Comparison of ENCODE assay signal across 12 cellular contexts in genomic region chr10:34854147-34854601, GRCh38. TPM values are rescaled to one million over a fixed set of nuclear protein-coding genes. Genes with fewer than 3 reads are reported as not detected.
A peak's percentile ranks its signal among the peaks of the same experiment; 100 is the strongest.
DNase-seq lines count a peak whose midpoint lies in the region; ATAC-seq and TF ChIP-seq lines count a peak whose summit lies in the region.
"Had no signal": no experiment of that assay in that cellular context is flagged by ENCODE, and none has a peak within 500 bp of the region (broad histone marks: within the 10 kb centered on the region; RNA-seq: fewer than 3 reads in every experiment).

No MANE protein-coding gene starts in this region.

- H2AK5ac ChIP-seq in IMR-90 (ENCODE audit: low read depth, low read length), result no peak overlapping the region

- dilution Hi-C loops in IMR-90 (cut with HindIII; ENCODE audit: low sequenced_read_pairs, unreplicated experiment), result no loop called here

- H3K79me1 ChIP-seq in IMR-90 (ENCODE audit: low read depth in 1 of 2, low read length in 2 of 2), result no peaks in the 10 kb centered on the region

- H3K4me3 Mint-ChIP-seq in activated T-cell treated with anti-CD3 and anti-CD28 coated beads, Interleukin-2, amount 50 U/mL, for 4 hours, result no peak overlapping the region
- H3K4me3 Mint-ChIP-seq: activated naive CD8-positive, alpha-beta T cell treated with anti-CD3 and anti-CD28 coated beads, Interleukin-2, amount 10 ng/mL, durations not matched to agents 7 days and 5 days; CD4-positive, alpha-beta memory T cell had no signal

- H3K27me3 ChIP-seq in ACC112 (ENCODE audit: insufficient read depth, low read length) (no peaks in the 10 kb centered on the region), IMR-90 (ENCODE audit: control insufficient read depth, insufficient read depth, low read length) (peaks cover 16% of the 10 kb centered on the region), breast epithelium (no peaks in the 10 kb centered on the region), left lung (no peaks in the 10 kb centered on the region)

- 4% methylated on average over 5 of the region's 6 CpGs; no CpG with 5 or more reads in 1 of the 2 experiments for WGBS in IMR-90 (ENCODE audit: extremely low coverage in 2 of 2, insufficient read length in 1 of 2), 2 experiments
- 7% methylated on average over 6 of the region's 6 CpGs for WGBS in lower leg skin, 2 donors

- no peak for TF ChIP-seq RAD21 in IMR-90 (IDR thresholded peaks at IDR 0.05; ENCODE audit: low read length)

- H3K9me1 ChIP-seq in IMR-90 (ENCODE audit: insufficient read depth, low read length), result no peaks in the 10 kb centered on the region

- POLR2A ChIA-PET in IMR-90 (lab: Charles Lee; ENCODE audit: unreplicated experiment), result no interaction called here

- TF ChIP-seq POLR2A in IMR-90 (IDR thresholded peaks at IDR 0.05; ENCODE audit: low read depth, low read length) (no peak), breast epithelium (IDR thresholded peaks at IDR 0.05) (no peak), lower leg skin (IDR thresholded peaks at IDR 0.05) (no peak)

- H3K4me3 ChIP-seq in ACC112 (ENCODE audit: low read depth, low read length) (peak overlapping the region; percentile 13), IMR-90 (ENCODE audit: insufficient read depth, low read depth, low read length) (peak overlapping the region; percentile 5; the same call in 1 of the 2 replicates), breast epithelium (peak overlapping the region in 2 of 3 donors; percentile 1 to 9), left lung (no peak overlapping the region), lower leg skin (ENCODE audit: low read depth, poor library complexity, severe bottlenecking) (no peak overlapping the region)

- no peak overlapping the region for H2BK120ac ChIP-seq in IMR-90 (ENCODE audit: low read depth, low read length)

- no peak overlapping the region for H3K18ac ChIP-seq in IMR-90 (ENCODE audit: low read depth, low read length)

- H4K91ac ChIP-seq in IMR-90 (ENCODE audit: insufficient read depth, low read depth, low read length), result no peak overlapping the region

- H3K23ac ChIP-seq in IMR-90 (ENCODE audit: low read depth, low read length), result no peak overlapping the region

- H3K9me3 Mint-ChIP-seq in activated T-cell treated with anti-CD3 and anti-CD28 coated beads, Interleukin-2, amount 50 U/mL, for 4 hours, result no peaks in the 10 kb centered on the region
- H3K9me3 Mint-ChIP-seq: activated naive CD8-positive, alpha-beta T cell treated with anti-CD3 and anti-CD28 coated beads, Interleukin-2, amount 10 ng/mL, durations not matched to agents 7 days and 5 days had no signal

- no peak overlapping the region for H3K4ac ChIP-seq in IMR-90 (ENCODE audit: low read depth, low read length)

- H2BK15ac ChIP-seq in IMR-90 (ENCODE audit: low read depth, low read length), result no peak overlapping the region

- no peaks in the 10 kb centered on the region for H3K36me3 ChIP-seq in ACC112 (ENCODE audit: insufficient read depth, low read length)
- H3K36me3 ChIP-seq in IMR-90 (ENCODE audit: control insufficient read depth, insufficient read depth, low read length), result no peaks in the 10 kb centered on the region
- H3K36me3 ChIP-seq in breast epithelium, result no peaks in the 10 kb centered on the region
- H3K36me3 ChIP-seq in left lung, result no peaks in the 10 kb centered on the region

- no peak overlapping the region for H3K14ac ChIP-seq in IMR-90 (replicated peaks; ENCODE audit: low read depth, low read length)

- ATAC-seq in IMR-90 (ENCODE audit: low read depth) (peak; percentile 75), left lung (peak; percentile 21)
- ATAC-seq in activated T-cell treated with anti-CD3 and anti-CD28 coated beads, Interleukin-2, amount 50 U/mL, for 4 hours, result no peak

- peak overlapping the region; percentile 79 for H3K4me2 ChIP-seq in IMR-90 (ENCODE audit: low read depth, low read length)

- intact Hi-C loops in IMR-90 (cut with micrococcal nuclease), result no loop called here
- intact Hi-C loops in breast epithelium (cut with DNase I; ENCODE audit: low total_unique reads), result no loop called here
- intact Hi-C loops in left lung (cut with DNase I), result no loop called here
- intact Hi-C loops in lower leg skin (cut with DNase I; ENCODE audit: low total_unique reads), result no loop called here

- no TSS peak for BruUV-seq in IMR-90 (replicated peaks; lab: Mats Ljungman, UMichigan)

- no peaks in the 10 kb centered on the region for H3K79me2 ChIP-seq in ACC112 (ENCODE audit: control insufficient read depth, insufficient read depth, low read length, unreplicated experiment)

- no peak overlapping the region; a peak in 1 of 4 replicates for H4K8ac ChIP-seq in IMR-90 (ENCODE audit: low read depth in 2 of 2, low read length in 2 of 2)

- H4K20me1 ChIP-seq in IMR-90 (ENCODE audit: insufficient read depth, low read length), result no peaks in the 10 kb centered on the region

- peaks cover 24% of the 10 kb centered on the region for H3K27me3 Mint-ChIP-seq in activated T-cell treated with anti-CD3 and anti-CD28 coated beads, Interleukin-2, amount 50 U/mL, for 4 hours (ENCODE audit: low read depth)

- H3K4me1 ChIP-seq in ACC112 (ENCODE audit: control insufficient read depth, insufficient read depth, low read length, unreplicated experiment) (peaks cover 5% of the 10 kb centered on the region), IMR-90 (ENCODE audit: control insufficient read depth, insufficient read depth, low read length) (no peaks in the 10 kb centered on the region), breast epithelium (no peaks in the 10 kb centered on the region), left lung (peaks cover 0 to 4% of the 10 kb centered on the region in 2 donors)

- H3K9me3 ChIP-seq in IMR-90 (ENCODE audit: control insufficient read depth, insufficient read depth, low read length), result no peaks in the 10 kb centered on the region
- no peaks in the 10 kb centered on the region for H3K9me3 ChIP-seq in breast epithelium
- no peaks in the 10 kb centered on the region for H3K9me3 ChIP-seq in left lung

- peak; percentile 64 for DNase-seq in IMR-90
- no peak for DNase-seq in breast epithelium (ENCODE audit: low spot score in 2 of 2)
- no peak for DNase-seq in left lung
- no peak for DNase-seq in activated T-cell treated with anti-CD3 and anti-CD28 coated beads, Interleukin-2, amount 50 U/mL, for 4 hours
- DNase-seq in Kasumi-1 (lab: John Stamatoyannopoulos, UW), result no peak
- DNase-seq in lower leg skin (ENCODE audit: low spot score in 2 of 2), result no peak
- DNase-seq in GF-D8 (lab: John Stamatoyannopoulos, UW), result no peak
- DNase-seq: activated naive CD8-positive, alpha-beta T cell treated with anti-CD3 and anti-CD28 coated beads, Interleukin-2, amount 10 ng/mL, durations not matched to agents 7 days and 5 days; CD4-positive, alpha-beta memory T cell; islet precursor cell; NCI-H2171 had no signal

- TF ChIP-seq CTCF in IMR-90 (conservative IDR thresholded peaks at IDR 0.05; ENCODE audit: low read depth, low read length) (no peak), breast epithelium (IDR thresholded peaks at IDR 0.05) (no peak), left lung (IDR thresholded peaks at IDR 0.05) (no peak), lower leg skin (IDR thresholded peaks at IDR 0.05) (no peak)

- CTCF ChIA-PET in IMR-90 (lab: Yijun Ruan, JAX), result interaction anchor here (0.6 to 1.2 kb wide), 3 partner anchors 17 to 132 kb away, joined by 3 to 4 read pairs (median 4); no protein-coding TSS in a partner anchor

- no peak overlapping the region for H2BK20ac ChIP-seq in IMR-90 (ENCODE audit: low read depth, low read length)

- H2AK9ac ChIP-seq in IMR-90 (replicated peaks; ENCODE audit: low read depth, low read length, poor library complexity), result no peak overlapping the region

- no peak overlapping the region for H4K5ac ChIP-seq in IMR-90 (ENCODE audit: low read depth, low read length)

- in situ Hi-C loops in IMR-90 (cut with MboI; ENCODE audit: low sequenced_read_pairs), result no loop called here

- H2AFZ ChIP-seq in ACC112 (ENCODE audit: low read length, unreplicated experiment), result peak overlapping the region; percentile 3
- H2AFZ ChIP-seq in IMR-90 (replicated peaks; ENCODE audit: low read length, poor library complexity), result peak overlapping the region; percentile 7

- H2BK5ac ChIP-seq in IMR-90 (ENCODE audit: low read depth, low read length, poor library complexity, severe bottlenecking), result no peak overlapping the region

- no peaks in the 10 kb centered on the region for H3K4me1 Mint-ChIP-seq in activated T-cell treated with anti-CD3 and anti-CD28 coated beads, Interleukin-2, amount 50 U/mL, for 4 hours (ENCODE audit: low read depth)
- H3K4me1 Mint-ChIP-seq: activated naive CD8-positive, alpha-beta T cell treated with anti-CD3 and anti-CD28 coated beads, Interleukin-2, amount 10 ng/mL, durations not matched to agents 7 days and 5 days; CD4-positive, alpha-beta memory T cell had no signal

- H3K27ac ChIP-seq in ACC112 (ENCODE audit: low read depth, low read length), result no peak overlapping the region
- no peak overlapping the region for H3K27ac ChIP-seq in IMR-90 (ENCODE audit: insufficient read depth, low read length)
- H3K27ac ChIP-seq in breast epithelium, result no peak overlapping the region
- H3K27ac ChIP-seq in left lung, result no peak overlapping the region

- no peak overlapping the region for H3K56ac ChIP-seq in IMR-90 (ENCODE audit: extremely low read depth, insufficient read depth, low read length)

- H3K36me3 Mint-ChIP-seq in activated T-cell treated with anti-CD3 and anti-CD28 coated beads, Interleukin-2, amount 50 U/mL, for 4 hours (ENCODE audit: insufficient read depth), result no peaks in the 10 kb centered on the region
- H3K36me3 Mint-ChIP-seq: activated naive CD8-positive, alpha-beta T cell treated with anti-CD3 and anti-CD28 coated beads, Interleukin-2, amount 10 ng/mL, durations not matched to agents 7 days and 5 days; CD4-positive, alpha-beta memory T cell had no signal

- H3K9ac ChIP-seq in IMR-90 (ENCODE audit: low read depth, low read length), result no peak overlapping the region

TF ChIP-seq in IMR-90, 13 proteins besides CTCF, POLR2A, EP300 and RAD21 (continues in another document):
- TF ChIP-seq MAZ (IDR thresholded peaks at IDR 0.05; ENCODE audit: borderline replicate concordance, low read depth, low read length) (no peak), FOS (IDR thresholded peaks at IDR 0.05; ENCODE audit: low read depth, low read length) (no peak)

RNA-seq across cellular contexts. Expression of gene PARD3, which starts 39.1 kb away (rescaled TPM):
- total RNA-seq in IMR-90 (2012; rRNA removed) (34.2 and 37.5 TPM in 2 replicates), breast epithelium (10 to 100 TPM; 48.2 to 93.7 (median 60.6) TPM), left lung (10 to 100 TPM; 25.6 to 31.0 TPM), lower leg skin (100 to 1,000 TPM; 150 to 172 (median 165) TPM)
- polyA plus RNA-seq in IMR-90 (2012; rRNA removed), result 13.1 and 14.6 TPM in 2 replicates
- polyA plus RNA-seq in IMR-90 (2012; cell fraction: cytosol; rRNA removed), result 4.0 and 6.2 TPM in 2 replicates
- 4.2 and 32.9 TPM in 2 replicates for polyA plus RNA-seq in IMR-90 (2012; cell fraction: nucleus; rRNA removed; ENCODE audit: low replicate concordance)
- total RNA-seq in activated T-cell treated with anti-CD3 and anti-CD28 coated beads, Interleukin-2, amount 50 U/mL, for 4 hours, result under 1 TPM; 0.35 to 0.53 (median 0.37) TPM

Comparison
In these comparisons a context has a peak if more than half of its experiments do, and no peak if none do; other contexts are left out.
1. H3K4me3 ChIP-seq: peak in ACC112 (single experiment), IMR-90 (single experiment) and breast epithelium (2 of 3); none in left lung (0 of 2) and lower leg skin (single experiment).
2. ATAC-seq: peak in IMR-90 (single experiment) and left lung (single experiment); none in activated T-cell treated with anti-CD3 and anti-CD28 coated beads, Interleukin-2, amount 50 U/mL, for 4 hours (0 of 2).
3. RNA of gene PARD3, which starts 39.1 kb away (total RNA-seq): 150 to 172 TPM in lower leg skin, 48.2 to 93.7 TPM in breast epithelium, 34.2 to 37.5 TPM in IMR-90 and 25.6 to 31.0 TPM in left lung; 0.35 to 0.53 TPM in activated T-cell treated with anti-CD3 and anti-CD28 coated beads, Interleukin-2, amount 50 U/mL, for 4 hours; every median in the first group is over 10 times any median in the second.